Comparison of ENCODE assay signal across 1 cellular context in the genomic region with DNA sequence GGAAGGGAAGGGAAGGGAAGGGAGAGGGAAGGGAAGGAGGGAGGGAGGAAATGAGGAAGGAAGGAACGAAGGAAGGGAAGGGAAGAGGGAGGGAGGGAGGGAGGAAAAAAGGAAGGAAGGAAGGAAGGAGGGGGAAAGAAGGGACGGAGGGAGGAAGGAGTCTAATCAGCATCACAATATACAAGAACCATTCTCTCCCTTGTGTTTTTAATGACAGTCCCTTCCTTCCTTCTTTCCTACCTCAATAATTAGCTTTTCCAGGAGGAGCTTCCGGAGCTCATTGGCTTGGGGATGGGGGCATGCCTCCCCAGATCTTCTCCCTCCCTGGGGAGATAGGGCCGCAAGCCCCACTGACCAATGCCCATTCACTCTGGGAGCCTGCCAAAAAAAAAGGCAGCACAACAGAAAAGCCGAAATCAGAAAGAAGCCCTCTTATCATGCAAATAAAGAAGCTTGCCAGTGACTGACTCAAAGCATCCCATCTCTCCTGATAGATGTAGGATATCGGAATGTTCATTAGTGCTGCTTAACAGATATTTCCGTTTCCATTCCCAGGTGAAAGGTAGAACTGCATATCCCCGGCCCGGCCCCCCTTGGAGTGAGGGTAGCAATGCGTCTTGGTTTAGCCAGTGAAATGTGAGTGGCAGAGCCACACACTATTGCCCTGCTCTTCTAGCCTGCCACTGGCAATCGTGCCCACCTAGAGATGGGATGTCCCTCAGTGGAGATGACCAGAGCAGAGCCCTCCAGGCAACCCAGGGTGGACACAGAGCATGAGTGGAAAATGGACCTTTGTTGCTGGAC.
TF ChIP-seq lines count a peak whose summit lies in the region.

No MANE protein-coding gene starts in this region.

TF ChIP-seq in GM23338, 12 proteins besides CTCF, POLR2A, EP300 and RAD21 (continued from another document):
- TF ChIP-seq JUNB (IDR thresholded peaks at IDR 0.05; ENCODE audit: unreplicated experiment), result no peak
- TF ChIP-seq, protein P1, sequence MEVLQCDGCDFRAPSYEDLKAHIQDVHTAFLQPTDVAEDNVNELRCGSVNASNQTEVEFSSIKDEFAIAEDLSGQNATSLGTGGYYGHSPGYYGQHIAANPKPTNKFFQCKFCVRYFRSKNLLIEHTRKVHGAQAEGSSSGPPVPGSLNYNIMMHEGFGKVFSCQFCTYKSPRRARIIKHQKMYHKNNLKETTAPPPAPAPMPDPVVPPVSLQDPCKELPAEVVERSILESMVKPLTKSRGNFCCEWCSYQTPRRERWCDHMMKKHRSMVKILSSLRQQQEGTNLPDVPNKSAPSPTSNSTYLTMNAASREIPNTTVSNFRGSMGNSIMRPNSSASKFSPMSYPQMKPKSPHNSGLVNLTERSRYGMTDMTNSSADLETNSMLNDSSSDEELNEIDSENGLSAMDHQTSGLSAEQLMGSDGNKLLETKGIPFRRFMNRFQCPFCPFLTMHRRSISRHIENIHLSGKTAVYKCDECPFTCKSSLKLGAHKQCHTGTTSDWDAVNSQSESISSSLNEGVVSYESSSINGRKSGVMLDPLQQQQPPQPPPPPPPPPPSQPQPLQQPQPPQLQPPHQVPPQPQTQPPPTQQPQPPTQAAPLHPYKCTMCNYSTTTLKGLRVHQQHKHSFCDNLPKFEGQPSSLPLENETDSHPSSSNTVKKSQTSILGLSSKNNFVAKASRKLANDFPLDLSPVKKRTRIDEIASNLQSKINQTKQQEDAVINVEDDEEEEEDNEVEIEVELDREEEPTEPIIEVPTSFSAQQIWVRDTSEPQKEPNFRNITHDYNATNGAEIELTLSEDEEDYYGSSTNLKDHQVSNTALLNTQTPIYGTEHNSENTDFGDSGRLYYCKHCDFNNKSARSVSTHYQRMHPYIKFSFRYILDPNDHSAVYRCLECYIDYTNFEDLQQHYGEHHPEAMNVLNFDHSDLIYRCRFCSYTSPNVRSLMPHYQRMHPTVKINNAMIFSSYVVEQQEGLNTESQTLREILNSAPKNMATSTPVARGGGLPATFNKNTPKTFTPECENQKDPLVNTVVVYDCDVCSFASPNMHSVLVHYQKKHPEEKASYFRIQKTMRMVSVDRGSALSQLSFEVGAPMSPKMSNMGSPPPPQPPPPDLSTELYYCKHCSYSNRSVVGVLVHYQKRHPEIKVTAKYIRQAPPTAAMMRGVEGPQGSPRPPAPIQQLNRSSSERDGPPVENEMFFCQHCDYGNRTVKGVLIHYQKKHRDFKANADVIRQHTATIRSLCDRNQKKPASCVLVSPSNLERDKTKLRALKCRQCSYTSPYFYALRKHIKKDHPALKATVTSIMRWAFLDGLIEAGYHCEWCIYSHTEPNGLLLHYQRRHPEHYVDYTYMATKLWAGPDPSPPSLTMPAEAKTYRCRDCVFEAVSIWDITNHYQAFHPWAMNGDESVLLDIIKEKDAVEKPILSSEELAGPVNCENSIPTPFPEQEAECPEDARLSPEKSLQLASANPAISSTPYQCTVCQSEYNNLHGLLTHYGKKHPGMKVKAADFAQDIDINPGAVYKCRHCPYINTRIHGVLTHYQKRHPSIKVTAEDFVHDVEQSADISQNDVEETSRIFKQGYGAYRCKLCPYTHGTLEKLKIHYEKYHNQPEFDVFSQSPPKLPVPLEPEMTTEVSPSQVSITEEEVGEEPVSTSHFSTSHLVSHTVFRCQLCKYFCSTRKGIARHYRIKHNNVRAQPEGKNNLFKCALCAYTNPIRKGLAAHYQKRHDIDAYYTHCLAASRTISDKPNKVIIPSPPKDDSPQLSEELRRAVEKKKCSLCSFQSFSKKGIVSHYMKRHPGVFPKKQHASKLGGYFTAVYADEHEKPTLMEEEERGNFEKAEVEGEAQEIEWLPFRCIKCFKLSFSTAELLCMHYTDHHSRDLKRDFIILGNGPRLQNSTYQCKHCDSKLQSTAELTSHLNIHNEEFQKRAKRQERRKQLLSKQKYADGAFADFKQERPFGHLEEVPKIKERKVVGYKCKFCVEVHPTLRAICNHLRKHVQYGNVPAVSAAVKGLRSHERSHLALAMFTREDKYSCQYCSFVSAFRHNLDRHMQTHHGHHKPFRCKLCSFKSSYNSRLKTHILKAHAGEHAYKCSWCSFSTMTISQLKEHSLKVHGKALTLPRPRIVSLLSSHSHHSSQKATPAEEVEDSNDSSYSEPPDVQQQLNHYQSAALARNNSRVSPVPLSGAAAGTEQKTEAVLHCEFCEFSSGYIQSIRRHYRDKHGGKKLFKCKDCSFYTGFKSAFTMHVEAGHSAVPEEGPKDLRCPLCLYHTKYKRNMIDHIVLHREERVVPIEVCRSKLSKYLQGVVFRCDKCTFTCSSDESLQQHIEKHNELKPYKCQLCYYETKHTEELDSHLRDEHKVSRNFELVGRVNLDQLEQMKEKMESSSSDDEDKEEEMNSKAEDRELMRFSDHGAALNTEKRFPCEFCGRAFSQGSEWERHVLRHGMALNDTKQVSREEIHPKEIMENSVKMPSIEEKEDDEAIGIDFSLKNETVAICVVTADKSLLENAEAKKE (CRISPR knock-in tag; IDR thresholded peaks at IDR 0.05), result 0 out of 2 replicates have a peak, but pooled peaks have one; percentile 4
